In genomic region chr2:176118606-176119370, GRCh38 we compare ENCODE assay signal across 8 cellular contexts. TPM values are rescaled to one million over a fixed set of nuclear protein-coding genes. Genes with fewer than 3 reads are reported as not detected.
A peak's percentile ranks its signal among the peaks of the same experiment; 100 is the strongest.
DNase-seq lines count a peak whose midpoint lies in the region; ATAC-seq and TF ChIP-seq lines count a peak whose summit lies in the region.

No MANE protein-coding gene starts in this region.

- CTCF ChIA-PET in activated CD4-positive, alpha-beta memory T cell treated with anti-CD3 and anti-CD28 coated beads for 36 hours (lab: Charles Lee): no interaction called here

- peak; percentile 10 for DNase-seq in EH (ENCODE audit: low read depth)
- DNase-seq in Kasumi-1 (lab: John Stamatoyannopoulos, UW): peak; percentile 84 to 86
- peak; percentile 36 for DNase-seq in activated CD4-positive, alpha-beta memory T cell treated with anti-CD3 and anti-CD28 coated beads for 36 hours
- DNase-seq in ecto neural progenitor cell (ENCODE audit: low spot score): no peak

- H3K9me3 ChIP-seq in muscle layer of colon (ENCODE audit: low read length): no peaks in the 10 kb centered on the region

- TF ChIP-seq POLR2A in GM18505 (IDR thresholded peaks at IDR 0.05; ENCODE audit: borderline replicate concordance, extremely low read depth, insufficient read depth, insufficient read length): no peak

- H3K4me1 ChIP-seq in muscle layer of colon (ENCODE audit: insufficient read depth, low read length): peaks cover 8% of the 10 kb centered on the region

- no peak overlapping the region for H3K9ac ChIP-seq in muscle layer of colon (ENCODE audit: low read length)

- H3K36me3 Mint-ChIP-seq in activated CD4-positive, alpha-beta memory T cell treated with anti-CD3 and anti-CD28 coated beads for 36 hours: peaks cover 10% of the 10 kb centered on the region

- H3K27me3 Mint-ChIP-seq in activated CD4-positive, alpha-beta memory T cell treated with anti-CD3 and anti-CD28 coated beads for 36 hours: peaks cover 81% of the 10 kb centered on the region

- intact Hi-C loops in activated CD4-positive, alpha-beta memory T cell treated with anti-CD3 and anti-CD28 coated beads for 36 hours (cut with micrococcal nuclease): no loop called here

- peak overlapping the region in 1 of 2 donors; percentile 71 for H3K4me3 ChIP-seq in muscle layer of colon (ENCODE audit: low read depth in 1 of 2, low read length in 2 of 2)

- H3K27ac Mint-ChIP-seq in activated CD4-positive, alpha-beta memory T cell treated with anti-CD3 and anti-CD28 coated beads for 36 hours: no peak overlapping the region

- peaks cover 28 to 69% of the 10 kb centered on the region in 2 donors for H3K27me3 ChIP-seq in muscle layer of colon (ENCODE audit: control insufficient read depth in 1 of 2, insufficient read depth in 2 of 2, low read length in 2 of 2)

- POLR2A ChIA-PET in activated CD4-positive, alpha-beta memory T cell treated with anti-CD3 and anti-CD28 coated beads for 36 hours (lab: Charles Lee): no interaction called here

- H3K27ac ChIP-seq in muscle layer of colon (ENCODE audit: low read depth, low read length): peak overlapping the region; percentile 31

- H3K4me3 Mint-ChIP-seq in activated CD4-positive, alpha-beta memory T cell treated with anti-CD3 and anti-CD28 coated beads for 36 hours: no peak overlapping the region

- H3K9me3 Mint-ChIP-seq in activated CD4-positive, alpha-beta memory T cell treated with anti-CD3 and anti-CD28 coated beads for 36 hours: no peaks in the 10 kb centered on the region

- peaks cover 9% of the 10 kb centered on the region for H3K4me1 Mint-ChIP-seq in activated CD4-positive, alpha-beta memory T cell treated with anti-CD3 and anti-CD28 coated beads for 36 hours (ENCODE audit: low read depth)

- ATAC-seq in HG03045 (IDR thresholded peaks at IDR 0.05; ENCODE audit: unreplicated experiment) (no peak), GM18505 (IDR thresholded peaks at IDR 0.05; ENCODE audit: unreplicated experiment) (no peak), GM21515 (IDR thresholded peaks at IDR 0.05; ENCODE audit: unreplicated experiment) (no peak)

- H3K36me3 ChIP-seq in muscle layer of colon (ENCODE audit: insufficient read depth, low read length): no peaks in the 10 kb centered on the region

RNA-seq across cellular contexts. Expression of gene HOXD10, which starts 2.2 kb away (rescaled TPM):
- not detected for total RNA-seq in activated CD4-positive, alpha-beta memory T cell treated with anti-CD3 and anti-CD28 coated beads for 36 hours

RNA-seq across cellular contexts. Expression of gene HOXD9, which starts 3.7 kb away (rescaled TPM):
- total RNA-seq in activated CD4-positive, alpha-beta memory T cell treated with anti-CD3 and anti-CD28 coated beads for 36 hours: not detected

RNA-seq across cellular contexts. Expression of gene HOXD8, which starts 10.7 kb away (rescaled TPM):
- total RNA-seq in activated CD4-positive, alpha-beta memory T cell treated with anti-CD3 and anti-CD28 coated beads for 36 hours: not detected

RNA-seq across cellular contexts. Expression of gene HOXD11, which starts 11.7 kb away (rescaled TPM):
- not detected for total RNA-seq in activated CD4-positive, alpha-beta memory T cell treated with anti-CD3 and anti-CD28 coated beads for 36 hours

RNA-seq across cellular contexts. Expression of gene HOXD12, which starts 19.2 kb away (rescaled TPM):
- not detected for total RNA-seq in activated CD4-positive, alpha-beta memory T cell treated with anti-CD3 and anti-CD28 coated beads for 36 hours
